8 cellular contexts compared by ENCODE assay signal in genomic region chr16:46396133-46396882, GRCh38.
A peak's percentile ranks its signal among the peaks of the same experiment; 100 is the strongest.
DNase-seq lines count a peak whose midpoint lies in the region; ATAC-seq, FAIRE-seq and TF ChIP-seq lines count a peak whose summit lies in the region.
"Not testable (repeated sequence)": the region's sequence is repeated elsewhere in the genome, so short reads cannot be mapped to it uniquely, and the experiment has no call there.

No MANE protein-coding gene starts in this region.

- H3K36me3 ChIP-seq in OCI-LY7 (ENCODE audit: insufficient read depth, low read length); HepG2 (replicated peaks in 1 of 2; ENCODE audit: control insufficient read depth in 1 of 2, insufficient read depth in 2 of 2, low read length in 2 of 2): not testable (repeated sequence)

- BruUV-seq in Calu3 (replicated peaks; lab: Mats Ljungman, UMichigan); OCI-LY7 (replicated peaks; lab: Mats Ljungman, UMichigan); HepG2 (replicated peaks; lab: Mats Ljungman, UMichigan): not testable (repeated sequence)

- not testable (repeated sequence) for H3K9me3 ChIP-seq in OCI-LY7 (ENCODE audit: low read length)
- H3K9me3 ChIP-seq in HepG2 (ENCODE audit: low read length): peaks cover 16% of the 10 kb centered on the region

- TF ChIP-seq RAD21 in HepG2 (CRISPR knock-in tag; IDR thresholded peaks at IDR 0.05): not testable (repeated sequence)

- H2AFZ ChIP-seq in OCI-LY7 (ENCODE audit: low read length); HepG2 (ENCODE audit: low read length): not testable (repeated sequence)

- CTCF ChIA-PET in Calu3 (lab: Charles Lee); OCI-LY7 (lab: Charles Lee; ENCODE audit: unreplicated experiment); activated CD8-positive, alpha-beta T cell treated with anti-CD3 and anti-CD28 coated beads, Interleukin-2, amount 10 ng/mL, durations not matched to agents 7 days and 5 days (lab: Charles Lee); HepG2 (lab: Yijun Ruan, JAX; ENCODE audit: low intra/inter-chr PET ratio, low total read pairs): not testable (repeated sequence)

- H3K4me1 Mint-ChIP-seq in Calu3 (ENCODE audit: low read depth, unreplicated experiment); activated CD8-positive, alpha-beta T cell treated with anti-CD3 and anti-CD28 coated beads, Interleukin-2, amount 10 ng/mL, durations not matched to agents 7 days and 5 days (ENCODE audit: low read depth); osteocyte (ENCODE audit: unreplicated experiment): not testable (repeated sequence)

- not testable (repeated sequence) for H3K4me3 Mint-ChIP-seq in Calu3 (ENCODE audit: low read depth, unreplicated experiment); activated CD8-positive, alpha-beta T cell treated with anti-CD3 and anti-CD28 coated beads, Interleukin-2, amount 10 ng/mL, durations not matched to agents 7 days and 5 days; osteocyte (ENCODE audit: unreplicated experiment)

- not testable (repeated sequence) for H3K79me2 ChIP-seq in OCI-LY7 (ENCODE audit: insufficient read depth, low read depth, low read length); HepG2 (ENCODE audit: insufficient read depth, low read length)

- intact Hi-C loops in Calu3 (cut with micrococcal nuclease; ENCODE audit: unreplicated experiment); OCI-LY7 (cut with micrococcal nuclease; ENCODE audit: unreplicated experiment); HepG2 (cut with micrococcal nuclease; ENCODE audit: unreplicated experiment): not testable (repeated sequence)

- TF ChIP-seq EP300 in HepG2 (IDR thresholded peaks at IDR 0.05; ENCODE audit: low read depth in 2 of 2, low read length in 2 of 2); HepG2 (CRISPR knock-in tag; IDR thresholded peaks at IDR 0.05; ENCODE audit: borderline replicate concordance): not testable (repeated sequence)

- POLR2A ChIA-PET in OCI-LY7 (lab: Charles Lee); activated CD8-positive, alpha-beta T cell treated with anti-CD3 and anti-CD28 coated beads, Interleukin-2, amount 10 ng/mL, durations not matched to agents 7 days and 5 days (lab: Charles Lee); HepG2 (lab: Yijun Ruan, JAX): not testable (repeated sequence)

- H3K9me3 Mint-ChIP-seq in Calu3 (ENCODE audit: low read depth, unreplicated experiment); activated CD8-positive, alpha-beta T cell treated with anti-CD3 and anti-CD28 coated beads, Interleukin-2, amount 10 ng/mL, durations not matched to agents 7 days and 5 days (ENCODE audit: insufficient read depth); osteocyte (ENCODE audit: unreplicated experiment): not testable (repeated sequence)

- H3K4me2 ChIP-seq in OCI-LY7 (ENCODE audit: low read length); HepG2 (ENCODE audit: low read depth, low read length): not testable (repeated sequence)

- not testable (repeated sequence) for H3K27me3 ChIP-seq in HepG2 (ENCODE audit: control insufficient read depth in 1 of 2, insufficient read depth in 2 of 2, low read length in 2 of 2)

- H3K27ac Mint-ChIP-seq in Calu3 (ENCODE audit: unreplicated experiment); activated CD8-positive, alpha-beta T cell treated with anti-CD3 and anti-CD28 coated beads, Interleukin-2, amount 10 ng/mL, durations not matched to agents 7 days and 5 days; osteocyte (ENCODE audit: unreplicated experiment): not testable (repeated sequence)

- not testable (repeated sequence) for TF ChIP-seq POLR2A in HepG2 (IDR thresholded peaks at IDR 0.05; ENCODE audit: insufficient read depth in 1 of 2, low read depth in 2 of 2, low read length in 2 of 2)

- not testable (repeated sequence) for ATAC-seq in activated CD8-positive, alpha-beta T cell treated with anti-CD3 and anti-CD28 coated beads, Interleukin-2, amount 10 ng/mL, durations not matched to agents 7 days and 5 days; HepG2

- not testable (repeated sequence) for FAIRE-seq in HepG2 (lab: Jason Lieb, UNC)

- not testable (repeated sequence) for H3K27me3 Mint-ChIP-seq in Calu3 (ENCODE audit: unreplicated experiment); activated CD8-positive, alpha-beta T cell treated with anti-CD3 and anti-CD28 coated beads, Interleukin-2, amount 10 ng/mL, durations not matched to agents 7 days and 5 days (ENCODE audit: low read depth); osteocyte (ENCODE audit: unreplicated experiment)

- WGBS in HepG2 (ENCODE audit: low lambda C conversion rate): 32% methylated on average over 31 of the region's 31 CpGs

- H3K4me1 ChIP-seq in OCI-LY7 (ENCODE audit: insufficient read depth, low read length, poor library complexity, severe bottlenecking); HepG2 (ENCODE audit: insufficient read depth, low read length): not testable (repeated sequence)

- in situ Hi-C loops in HepG2 (cut with HindIII; ENCODE audit: extremely low pct_ligation_motif_present, low pct_unique_long_range_greater_than_20kb): not testable (repeated sequence)

- not testable (repeated sequence) for H3K27ac ChIP-seq in OCI-LY7 (ENCODE audit: low read depth, low read length, poor library complexity, severe bottlenecking); HepG2 (ENCODE audit: extremely low read length, insufficient read depth, low read length)

- H4K20me1 ChIP-seq in OCI-LY7 (ENCODE audit: insufficient read depth, low read length); HepG2 (ENCODE audit: insufficient read depth, low read length): not testable (repeated sequence)

- DNase-seq in Calu3 (peak; percentile 4), OCI-LY7 (ENCODE audit: low spot score) (peak; percentile 5), cerebellar cortex (ENCODE audit: low spot score) (peak; percentile 12), fibroblast of peridontal ligament (ENCODE audit: extremely low read depth) (peak; percentile 18), HepG2 (ENCODE audit: low spot score) (peak; percentile 25), osteocyte (ENCODE audit: extremely low spot score, unreplicated experiment) (peak; percentile 93), superior temporal gyrus (ENCODE audit: extremely low spot score) (peak; percentile 18)
- peak; percentile 36 for DNase-seq in activated CD8-positive, alpha-beta T cell treated with anti-CD3 and anti-CD28 coated beads, Interleukin-2, amount 10 ng/mL, durations not matched to agents 7 days and 5 days

- not testable (repeated sequence) for H3K9me2 ChIP-seq in OCI-LY7 (ENCODE audit: insufficient read depth, low read length)

- H3K4me3 ChIP-seq in OCI-LY7 (ENCODE audit: low read depth, low read length, poor library complexity, severe bottlenecking); HepG2 (replicated peaks in 1 of 3; ENCODE audit: insufficient read depth in 1 of 3, low read depth in 2 of 3, low read length in 3 of 3): not testable (repeated sequence)

- not testable (repeated sequence) for H3K9ac ChIP-seq in HepG2 (ENCODE audit: insufficient read depth, low read depth, low read length)

- TF ChIP-seq CTCF in Calu3 (IDR thresholded peaks at IDR 0.05; ENCODE audit: unreplicated experiment); OCI-LY7 (conservative IDR thresholded peaks at IDR 0.05; ENCODE audit: low read length); HepG2 (CRISPR knock-in tag; IDR thresholded peaks at IDR 0.05); osteocyte (IDR thresholded peaks at IDR 0.05): not testable (repeated sequence)

- H3K36me3 Mint-ChIP-seq in Calu3 (ENCODE audit: insufficient read depth, unreplicated experiment); activated CD8-positive, alpha-beta T cell treated with anti-CD3 and anti-CD28 coated beads, Interleukin-2, amount 10 ng/mL, durations not matched to agents 7 days and 5 days (ENCODE audit: low read depth); osteocyte (ENCODE audit: unreplicated experiment): not testable (repeated sequence)

Comparison
In these comparisons a context has a peak if more than half of its experiments do, and no peak if none do; other contexts are left out.
1. DNase-seq: peak in every context shown above with its lines; median percentile 93 in osteocyte; 36 in activated CD8-positive, alpha-beta T cell treated with anti-CD3 and anti-CD28 coated beads, Interleukin-2, amount 10 ng/mL, durations not matched to agents 7 days and 5 days; 25 in HepG2; 18 in fibroblast of peridontal ligament; 18 in superior temporal gyrus; 12 in cerebellar cortex; 5 in OCI-LY7; 4 in Calu3.